ENCODE assay signal across 1 cellular context in genomic region chr2:5070257-5070656, GRCh38.
TF ChIP-seq lines count a peak whose summit lies in the region.

No MANE protein-coding gene starts in this region.

TF ChIP-seq in K562, 482 proteins besides CTCF, POLR2A, EP300 and RAD21:
- TF ChIP-seq MAFG (tag; conservative IDR thresholded peaks at IDR 0.05) (peak; percentile 51), EGR1 (conservative IDR thresholded peaks at IDR 0.05) (no peak), NR1H2 (CRISPR knock-in tag; IDR thresholded peaks at IDR 0.05) (no peak), MAFK (IDR thresholded peaks at IDR 0.05; ENCODE audit: low read length) (peak; percentile 32; the same call in 1 of the 2 replicates), ZNF316 (IDR thresholded peaks at IDR 0.05) (peak; percentile 78), PREB (CRISPR knock-in tag; IDR thresholded peaks at IDR 0.05) (no peak), SRSF9 (IDR thresholded peaks at IDR 0.05; ENCODE audit: borderline replicate concordance, low read depth, low read length) (no peak), EHMT2 (IDR thresholded peaks at IDR 0.05) (no peak), MAFF (IDR thresholded peaks at IDR 0.05; ENCODE audit: low read length) (peak; percentile 42; the same call in 1 of the 2 replicates), C11orf30 (IDR thresholded peaks at IDR 0.05; ENCODE audit: low read depth) (peak; percentile 49; the same call in 1 of the 2 replicates)
- TF ChIP-seq, protein P1, sequence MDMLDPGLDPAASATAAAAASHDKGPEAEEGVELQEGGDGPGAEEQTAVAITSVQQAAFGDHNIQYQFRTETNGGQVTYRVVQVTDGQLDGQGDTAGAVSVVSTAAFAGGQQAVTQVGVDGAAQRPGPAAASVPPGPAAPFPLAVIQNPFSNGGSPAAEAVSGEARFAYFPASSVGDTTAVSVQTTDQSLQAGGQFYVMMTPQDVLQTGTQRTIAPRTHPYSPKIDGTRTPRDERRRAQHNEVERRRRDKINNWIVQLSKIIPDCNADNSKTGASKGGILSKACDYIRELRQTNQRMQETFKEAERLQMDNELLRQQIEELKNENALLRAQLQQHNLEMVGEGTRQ (CRISPR knock-in tag; IDR thresholded peaks at IDR 0.05): no peak
